1 cellular context compared by ENCODE assay signal in the genomic region with DNA sequence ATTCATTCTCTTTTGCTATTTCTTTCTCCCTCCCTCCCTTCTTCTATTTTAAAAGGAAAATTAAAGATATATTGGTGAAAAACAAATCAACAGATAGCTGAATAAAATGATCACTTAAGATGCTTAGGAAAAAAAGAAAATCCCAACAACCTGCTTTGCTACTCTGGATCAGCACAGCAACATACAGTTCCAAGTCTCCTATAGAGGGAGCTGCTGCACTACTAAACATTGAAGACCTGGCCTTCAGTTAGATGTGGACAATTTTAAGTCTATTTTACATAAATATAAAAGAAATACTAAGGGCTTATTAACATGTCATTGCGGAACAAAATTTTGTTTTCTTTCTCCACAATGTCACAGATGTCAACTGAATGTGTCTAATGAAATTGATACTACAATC.
TF ChIP-seq lines count a peak whose summit lies in the region.

No MANE protein-coding gene starts in this region.

TF ChIP-seq in GM12878, 131 proteins besides CTCF, POLR2A, EP300 and RAD21 (continued from another document):
- TF ChIP-seq, protein P1, sequence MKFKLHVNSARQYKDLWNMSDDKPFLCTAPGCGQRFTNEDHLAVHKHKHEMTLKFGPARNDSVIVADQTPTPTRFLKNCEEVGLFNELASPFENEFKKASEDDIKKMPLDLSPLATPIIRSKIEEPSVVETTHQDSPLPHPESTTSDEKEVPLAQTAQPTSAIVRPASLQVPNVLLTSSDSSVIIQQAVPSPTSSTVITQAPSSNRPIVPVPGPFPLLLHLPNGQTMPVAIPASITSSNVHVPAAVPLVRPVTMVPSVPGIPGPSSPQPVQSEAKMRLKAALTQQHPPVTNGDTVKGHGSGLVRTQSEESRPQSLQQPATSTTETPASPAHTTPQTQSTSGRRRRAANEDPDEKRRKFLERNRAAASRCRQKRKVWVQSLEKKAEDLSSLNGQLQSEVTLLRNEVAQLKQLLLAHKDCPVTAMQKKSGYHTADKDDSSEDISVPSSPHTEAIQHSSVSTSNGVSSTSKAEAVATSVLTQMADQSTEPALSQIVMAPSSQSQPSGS (IDR thresholded peaks at IDR 0.05; ENCODE audit: low read length) = no peak
TF ChIP-seq in GM12878: peak in this region for 0.
